Comparison of ENCODE assay signal across 1 cellular context in genomic region chr22:30208631-30209603, GRCh38.
TF ChIP-seq lines count a peak whose summit lies in the region.

No MANE protein-coding gene starts in this region.

TF ChIP-seq in HepG2, 621 proteins besides CTCF, POLR2A, EP300 and RAD21 (continued from another document and continues in another):
- TF ChIP-seq MAFG (CRISPR knock-in tag; IDR thresholded peaks at IDR 0.05) (no peak), SMARCE1 (IDR thresholded peaks at IDR 0.05; ENCODE audit: borderline replicate concordance) (no peak), ZBED4 (CRISPR knock-in tag; IDR thresholded peaks at IDR 0.05; ENCODE audit: borderline replicate concordance) (peak; percentile 84; the same call in 1 of the 2 replicates), ZNF253 (CRISPR knock-in tag; IDR thresholded peaks at IDR 0.05; ENCODE audit: borderline replicate concordance) (no peak), ZNF362 (CRISPR knock-in tag; IDR thresholded peaks at IDR 0.05; ENCODE audit: borderline replicate concordance) (no peak), HNRNPLL (IDR thresholded peaks at IDR 0.05; ENCODE audit: low read depth, low read length, poor library complexity, severe bottlenecking) (no peak), CENPT (CRISPR knock-in tag; IDR thresholded peaks at IDR 0.05; ENCODE audit: low read depth) (no peak), NR2C2 (CRISPR knock-in tag; IDR thresholded peaks at IDR 0.05; ENCODE audit: borderline replicate concordance) (no peak), TOE1 (CRISPR knock-in tag; IDR thresholded peaks at IDR 0.05) (no peak), DPF2 (CRISPR knock-in tag; IDR thresholded peaks at IDR 0.05; ENCODE audit: borderline replicate concordance, low read depth) (no peak), ZNF614 (CRISPR knock-in tag; IDR thresholded peaks at IDR 0.05; ENCODE audit: borderline replicate concordance) (no peak), NFKBIZ (CRISPR knock-in tag; IDR thresholded peaks at IDR 0.05) (no peak), ZNF18 (CRISPR knock-in tag; IDR thresholded peaks at IDR 0.05; ENCODE audit: insufficient replicate concordance) (peak; percentile 66), TARDBP (CRISPR knock-in tag; IDR thresholded peaks at IDR 0.05) (no peak), PHF8 (CRISPR knock-in tag; IDR thresholded peaks at IDR 0.05) (no peak), KDM3A (CRISPR knock-in tag; IDR thresholded peaks at IDR 0.05; ENCODE audit: low read depth) (no peak), SATB2 (CRISPR knock-in tag; IDR thresholded peaks at IDR 0.05) (no peak), NR2F6 (IDR thresholded peaks at IDR 0.05) (no peak), NR2F6 (CRISPR knock-in tag; IDR thresholded peaks at IDR 0.05) (no peak), KLF11 (CRISPR knock-in tag; IDR thresholded peaks at IDR 0.05) (no peak), FOXO1 (CRISPR knock-in tag; IDR thresholded peaks at IDR 0.05) (no peak), ZNF75D (CRISPR knock-in tag; IDR thresholded peaks at IDR 0.05; ENCODE audit: borderline replicate concordance) (no peak), MIER3 (CRISPR knock-in tag; IDR thresholded peaks at IDR 0.05; ENCODE audit: borderline replicate concordance) (0 out of 2 replicates have a peak, but pooled peaks have one; percentile 26), ZNF703 (CRISPR knock-in tag; IDR thresholded peaks at IDR 0.05; ENCODE audit: borderline replicate concordance) (no peak), SP4 (CRISPR knock-in tag; IDR thresholded peaks at IDR 0.05) (no peak), HMGA1 (CRISPR knock-in tag; conservative IDR thresholded peaks at IDR 0.05) (no peak), IRF9 (CRISPR knock-in tag; IDR thresholded peaks at IDR 0.05; ENCODE audit: borderline replicate concordance) (no peak), ZNF20 (CRISPR knock-in tag; IDR thresholded peaks at IDR 0.05) (no peak), ATF6 (CRISPR knock-in tag; conservative IDR thresholded peaks at IDR 0.05) (no peak), SYNCRIP (IDR thresholded peaks at IDR 0.05; ENCODE audit: insufficient read depth, low read depth, low read length) (no peak), ZNF564 (CRISPR knock-in tag; IDR thresholded peaks at IDR 0.05) (no peak), ZNF83 (CRISPR knock-in tag; IDR thresholded peaks at IDR 0.05; ENCODE audit: borderline replicate concordance) (no peak), KAT7 (CRISPR knock-in tag; IDR thresholded peaks at IDR 0.05; ENCODE audit: borderline replicate concordance) (no peak), SRY (CRISPR knock-in tag; IDR thresholded peaks at IDR 0.05) (0 out of 2 replicates have a peak, but pooled peaks have one; percentile 78), GATAD2A (CRISPR knock-in tag; IDR thresholded peaks at IDR 0.05) (peak; percentile 75), PHF21A (CRISPR knock-in tag; IDR thresholded peaks at IDR 0.05) (0 out of 2 replicates have a peak, but pooled peaks have one; percentile 37), ZNF343 (CRISPR knock-in tag; IDR thresholded peaks at IDR 0.05) (no peak)
- TF ChIP-seq, protein P1, sequence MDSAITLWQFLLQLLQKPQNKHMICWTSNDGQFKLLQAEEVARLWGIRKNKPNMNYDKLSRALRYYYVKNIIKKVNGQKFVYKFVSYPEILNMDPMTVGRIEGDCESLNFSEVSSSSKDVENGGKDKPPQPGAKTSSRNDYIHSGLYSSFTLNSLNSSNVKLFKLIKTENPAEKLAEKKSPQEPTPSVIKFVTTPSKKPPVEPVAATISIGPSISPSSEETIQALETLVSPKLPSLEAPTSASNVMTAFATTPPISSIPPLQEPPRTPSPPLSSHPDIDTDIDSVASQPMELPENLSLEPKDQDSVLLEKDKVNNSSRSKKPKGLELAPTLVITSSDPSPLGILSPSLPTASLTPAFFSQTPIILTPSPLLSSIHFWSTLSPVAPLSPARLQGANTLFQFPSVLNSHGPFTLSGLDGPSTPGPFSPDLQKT (CRISPR knock-in tag; IDR thresholded peaks at IDR 0.05; ENCODE audit: borderline replicate concordance), result no peak
- TF ChIP-seq, protein P2, sequence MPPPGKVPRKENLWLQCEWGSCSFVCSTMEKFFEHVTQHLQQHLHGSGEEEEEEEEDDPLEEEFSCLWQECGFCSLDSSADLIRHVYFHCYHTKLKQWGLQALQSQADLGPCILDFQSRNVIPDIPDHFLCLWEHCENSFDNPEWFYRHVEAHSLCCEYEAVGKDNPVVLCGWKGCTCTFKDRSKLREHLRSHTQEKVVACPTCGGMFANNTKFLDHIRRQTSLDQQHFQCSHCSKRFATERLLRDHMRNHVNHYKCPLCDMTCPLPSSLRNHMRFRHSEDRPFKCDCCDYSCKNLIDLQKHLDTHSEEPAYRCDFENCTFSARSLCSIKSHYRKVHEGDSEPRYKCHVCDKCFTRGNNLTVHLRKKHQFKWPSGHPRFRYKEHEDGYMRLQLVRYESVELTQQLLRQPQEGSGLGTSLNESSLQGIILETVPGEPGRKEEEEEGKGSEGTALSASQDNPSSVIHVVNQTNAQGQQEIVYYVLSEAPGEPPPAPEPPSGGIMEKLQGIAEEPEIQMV (CRISPR knock-in tag; IDR thresholded peaks at IDR 0.05; ENCODE audit: low read depth), result no peak
- TF ChIP-seq, protein P3, sequence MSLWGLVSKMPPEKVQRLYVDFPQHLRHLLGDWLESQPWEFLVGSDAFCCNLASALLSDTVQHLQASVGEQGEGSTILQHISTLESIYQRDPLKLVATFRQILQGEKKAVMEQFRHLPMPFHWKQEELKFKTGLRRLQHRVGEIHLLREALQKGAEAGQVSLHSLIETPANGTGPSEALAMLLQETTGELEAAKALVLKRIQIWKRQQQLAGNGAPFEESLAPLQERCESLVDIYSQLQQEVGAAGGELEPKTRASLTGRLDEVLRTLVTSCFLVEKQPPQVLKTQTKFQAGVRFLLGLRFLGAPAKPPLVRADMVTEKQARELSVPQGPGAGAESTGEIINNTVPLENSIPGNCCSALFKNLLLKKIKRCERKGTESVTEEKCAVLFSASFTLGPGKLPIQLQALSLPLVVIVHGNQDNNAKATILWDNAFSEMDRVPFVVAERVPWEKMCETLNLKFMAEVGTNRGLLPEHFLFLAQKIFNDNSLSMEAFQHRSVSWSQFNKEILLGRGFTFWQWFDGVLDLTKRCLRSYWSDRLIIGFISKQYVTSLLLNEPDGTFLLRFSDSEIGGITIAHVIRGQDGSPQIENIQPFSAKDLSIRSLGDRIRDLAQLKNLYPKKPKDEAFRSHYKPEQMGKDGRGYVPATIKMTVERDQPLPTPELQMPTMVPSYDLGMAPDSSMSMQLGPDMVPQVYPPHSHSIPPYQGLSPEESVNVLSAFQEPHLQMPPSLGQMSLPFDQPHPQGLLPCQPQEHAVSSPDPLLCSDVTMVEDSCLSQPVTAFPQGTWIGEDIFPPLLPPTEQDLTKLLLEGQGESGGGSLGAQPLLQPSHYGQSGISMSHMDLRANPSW (CRISPR knock-in tag; IDR thresholded peaks at IDR 0.05; ENCODE audit: borderline replicate concordance), result no peak
- TF ChIP-seq, protein P4, sequence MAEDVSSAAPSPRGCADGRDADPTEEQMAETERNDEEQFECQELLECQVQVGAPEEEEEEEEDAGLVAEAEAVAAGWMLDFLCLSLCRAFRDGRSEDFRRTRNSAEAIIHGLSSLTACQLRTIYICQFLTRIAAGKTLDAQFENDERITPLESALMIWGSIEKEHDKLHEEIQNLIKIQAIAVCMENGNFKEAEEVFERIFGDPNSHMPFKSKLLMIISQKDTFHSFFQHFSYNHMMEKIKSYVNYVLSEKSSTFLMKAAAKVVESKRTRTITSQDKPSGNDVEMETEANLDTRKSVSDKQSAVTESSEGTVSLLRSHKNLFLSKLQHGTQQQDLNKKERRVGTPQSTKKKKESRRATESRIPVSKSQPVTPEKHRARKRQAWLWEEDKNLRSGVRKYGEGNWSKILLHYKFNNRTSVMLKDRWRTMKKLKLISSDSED (CRISPR knock-in tag; IDR thresholded peaks at IDR 0.05), result no peak
- TF ChIP-seq, protein P5, sequence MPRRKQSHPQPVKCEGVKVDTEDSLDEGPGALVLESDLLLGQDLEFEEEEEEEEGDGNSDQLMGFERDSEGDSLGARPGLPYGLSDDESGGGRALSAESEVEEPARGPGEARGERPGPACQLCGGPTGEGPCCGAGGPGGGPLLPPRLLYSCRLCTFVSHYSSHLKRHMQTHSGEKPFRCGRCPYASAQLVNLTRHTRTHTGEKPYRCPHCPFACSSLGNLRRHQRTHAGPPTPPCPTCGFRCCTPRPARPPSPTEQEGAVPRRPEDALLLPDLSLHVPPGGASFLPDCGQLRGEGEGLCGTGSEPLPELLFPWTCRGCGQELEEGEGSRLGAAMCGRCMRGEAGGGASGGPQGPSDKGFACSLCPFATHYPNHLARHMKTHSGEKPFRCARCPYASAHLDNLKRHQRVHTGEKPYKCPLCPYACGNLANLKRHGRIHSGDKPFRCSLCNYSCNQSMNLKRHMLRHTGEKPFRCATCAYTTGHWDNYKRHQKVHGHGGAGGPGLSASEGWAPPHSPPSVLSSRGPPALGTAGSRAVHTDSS (CRISPR knock-in tag; conservative IDR thresholded peaks at IDR 0.05), result no peak
- TF ChIP-seq, protein P6, sequence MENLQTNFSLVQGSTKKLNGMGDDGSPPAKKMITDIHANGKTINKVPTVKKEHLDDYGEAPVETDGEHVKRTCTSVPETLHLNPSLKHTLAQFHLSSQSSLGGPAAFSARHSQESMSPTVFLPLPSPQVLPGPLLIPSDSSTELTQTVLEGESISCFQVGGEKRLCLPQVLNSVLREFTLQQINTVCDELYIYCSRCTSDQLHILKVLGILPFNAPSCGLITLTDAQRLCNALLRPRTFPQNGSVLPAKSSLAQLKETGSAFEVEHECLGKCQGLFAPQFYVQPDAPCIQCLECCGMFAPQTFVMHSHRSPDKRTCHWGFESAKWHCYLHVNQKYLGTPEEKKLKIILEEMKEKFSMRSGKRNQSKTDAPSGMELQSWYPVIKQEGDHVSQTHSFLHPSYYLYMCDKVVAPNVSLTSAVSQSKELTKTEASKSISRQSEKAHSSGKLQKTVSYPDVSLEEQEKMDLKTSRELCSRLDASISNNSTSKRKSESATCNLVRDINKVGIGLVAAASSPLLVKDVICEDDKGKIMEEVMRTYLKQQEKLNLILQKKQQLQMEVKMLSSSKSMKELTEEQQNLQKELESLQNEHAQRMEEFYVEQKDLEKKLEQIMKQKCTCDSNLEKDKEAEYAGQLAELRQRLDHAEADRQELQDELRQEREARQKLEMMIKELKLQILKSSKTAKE (CRISPR knock-in tag; IDR thresholded peaks at IDR 0.05; ENCODE audit: borderline replicate concordance), result no peak
